ENCODE assay signal across 8 cellular contexts in the genomic region with DNA sequence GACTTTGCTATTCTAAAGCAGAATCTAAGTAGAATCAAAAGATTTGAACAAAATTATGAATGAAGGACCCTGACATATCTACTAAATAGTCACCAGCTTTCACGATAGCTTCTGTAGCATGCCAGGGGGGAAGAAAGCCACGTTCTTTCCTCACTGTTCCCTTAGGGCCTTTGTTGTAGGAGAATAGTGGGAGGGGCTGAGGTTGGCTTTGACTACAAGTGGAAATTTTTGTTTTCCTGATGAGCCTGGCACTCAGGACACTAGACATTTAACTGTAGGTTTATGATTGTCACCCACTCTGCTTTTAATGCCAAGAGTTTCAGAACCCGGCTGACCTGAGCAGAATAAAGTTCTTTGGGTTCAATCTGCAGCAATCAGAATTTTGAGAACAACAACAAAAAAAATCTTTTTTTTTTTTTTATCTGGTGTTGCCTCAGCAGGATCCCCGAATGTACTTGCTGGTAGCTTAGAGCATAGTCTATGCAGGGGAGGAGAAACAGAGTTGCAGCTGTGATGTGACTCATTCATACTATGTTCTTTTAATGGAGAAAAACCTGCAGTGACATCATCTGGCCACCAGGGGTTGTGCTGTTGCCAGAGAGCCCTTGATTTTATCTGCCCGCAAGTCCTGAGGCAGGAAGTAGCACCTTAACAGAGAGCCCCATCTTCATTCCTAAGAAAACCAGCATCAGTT. TPM values are rescaled to one million over a fixed set of nuclear protein-coding genes. Genes with fewer than 3 reads are reported as not detected.
DNase-seq lines count a peak whose midpoint lies in the region; ATAC-seq and TF ChIP-seq lines count a peak whose summit lies in the region.

No MANE protein-coding gene starts in this region.

- no peaks in the 10 kb centered on the region for H3K9me2 ChIP-seq in HCT116 (ENCODE audit: insufficient read depth)

- TF ChIP-seq POLR2A in HCT116 (IDR thresholded peaks at IDR 0.05; ENCODE audit: borderline replicate concordance, extremely low read depth, insufficient read depth, insufficient read length), result no peak

- H2AFZ ChIP-seq in HCT116 (ENCODE audit: low read depth, low read length, poor library complexity, severe bottlenecking), result no peak overlapping the region

- no peaks in the 10 kb centered on the region for H3K27me3 ChIP-seq in HCT116 (ENCODE audit: insufficient read depth, low read length)

- POLR2A ChIA-PET in HCT116 (lab: Charles Lee), result no interaction called here

- CTCF ChIA-PET in HCT116 (lab: Charles Lee), result interaction anchor here (0.9 to 2.3 kb wide), 7 partner anchors 10 to 321 kb away, joined by 3 to 9 read pairs (median 6); partner anchors contain the start of gene TPD52L1

- peak; percentile 70 for TF ChIP-seq RAD21 in HCT116 (IDR thresholded peaks at IDR 0.05; ENCODE audit: low read depth)

- RAD21 ChIA-PET in HCT116 (lab: Charles Lee; ENCODE audit: low non-redundant PET in 1 of 2, low total read pairs in 2 of 2, uncharacterized antibody in 2 of 2, unreplicated experiment in 2 of 2), result interaction anchor here in 1 of 2 experiments (1.2 kb wide), 1 partner anchor 43 kb away, joined by 3 read pairs; no protein-coding TSS in a partner anchor

- intact Hi-C loops in HCT116 (cut with micrococcal nuclease), result loop anchor here (1.0 to 10.0 kb wide), 3 partner anchors 37 to 573 kb away; partner anchors contain the start of gene HDDC2

- no peaks in the 10 kb centered on the region for H4K20me1 ChIP-seq in HCT116 (ENCODE audit: insufficient read depth)

- H3K9me3 ChIP-seq in HCT116 (ENCODE audit: control insufficient read depth in 1 of 2, insufficient read depth in 1 of 2, low read depth in 1 of 2, low read length in 2 of 2), result no peaks in the 10 kb centered on the region

- H3K4me1 ChIP-seq in HCT116 (ENCODE audit: control insufficient read depth in 1 of 2, insufficient read depth in 2 of 2, low read length in 2 of 2), result peaks cover 18 to 44% of the 10 kb centered on the region in 2 experiments; a peak in 3 of 4 replicates

- peak overlapping the region; percentile 67 for H3K4me2 ChIP-seq in HCT116 (ENCODE audit: low read length)

- no peak overlapping the region for H3K9ac ChIP-seq in HCT116 (ENCODE audit: low read length)

- ATAC-seq in HCT116, result peak; percentile 87

- in situ Hi-C loops in astrocyte of the cerebellum (cut with HindIII; ENCODE audit: low sequenced_read_pairs), result no loop called here

- no peak overlapping the region for H3K27ac ChIP-seq in HCT116 (ENCODE audit: low read depth, low read length)

- no peak overlapping the region for H3K4me3 ChIP-seq in HCT116 (replicated peaks in 1 of 2; ENCODE audit: low read depth in 1 of 2, low read length in 2 of 2)
- H3K4me3 ChIP-seq in astrocyte of the cerebellum (ENCODE audit: low read depth, low read length), result no peak overlapping the region

- DNase-seq in NCI-H2081 (lab: John Stamatoyannopoulos, UW) (peak; percentile 45 to 50), NCI-H2081 treated with DMSO at 0.1 percent for 48 hours (lab: John Stamatoyannopoulos, UW) (no peak), HCT116 (ENCODE audit: low read depth, low spot score) (peak; percentile 58), LoVo (ENCODE audit: low spot score) (peak; percentile 89), T follicular helper cell (ENCODE audit: low read depth) (peak; percentile 15), astrocyte of the cerebellum (ENCODE audit: low read depth) (peak; percentile 56), inferior parietal cortex (ENCODE audit: extremely low spot score) (peak; percentile 73)
- DNase-seq in stimulated activated CD4-positive, alpha-beta T cell treated with anti-CD3 and anti-CD28 coated beads, Interleukin-2, amount 100 ng/mL, for 24 hours, result peak; percentile 53 to 60

- TF ChIP-seq CTCF in HCT116 (IDR thresholded peaks at IDR 0.05 in 2 of 3, conservative IDR thresholded peaks at IDR 0.05 in 1 of 3; ENCODE audit: borderline replicate concordance in 1 of 3, insufficient read depth in 1 of 3, low read depth in 2 of 3, low read length in 2 of 3) (peak; percentile 61 to 83 (median 79); a peak in 5 of 6 replicates), astrocyte of the cerebellum (IDR thresholded peaks at IDR 0.05; ENCODE audit: low read depth, low read length, missing control alignments) (peak; percentile 76)

- H3K79me2 ChIP-seq in HCT116 (ENCODE audit: insufficient read depth, low read length), result peaks cover 4% of the 10 kb centered on the region

- no peaks in the 10 kb centered on the region for H3K36me3 ChIP-seq in HCT116 (ENCODE audit: control insufficient read depth in 1 of 2, insufficient read depth in 2 of 2, low read length in 2 of 2)

- BruUV-seq in HCT116 (replicated peaks; lab: Mats Ljungman, UMichigan), result no TSS peak

TF ChIP-seq in HCT116, 20 proteins besides CTCF, POLR2A, EP300 and RAD21:
- TF ChIP-seq EZH2 (IDR thresholded peaks at IDR 0.05) (no peak), FOSL1 (IDR thresholded peaks at IDR 0.05; ENCODE audit: low read depth) (peak; percentile 22; the same call in 1 of the 2 replicates), CBX3 (IDR thresholded peaks at IDR 0.05; ENCODE audit: low read depth) (peak; percentile 13; the same call in 1 of the 2 replicates), JUND (IDR thresholded peaks at IDR 0.05) (peak; percentile 47; the same call in 1 of the 2 replicates), EGR1 (IDR thresholded peaks at IDR 0.05; ENCODE audit: low read depth) (no peak), POLR2AphosphoS5 (IDR thresholded peaks at IDR 0.05; ENCODE audit: low read depth, low read length) (no peak), SP1 (IDR thresholded peaks at IDR 0.05; ENCODE audit: low read depth) (0 out of 2 replicates have a peak, but pooled peaks have one; percentile 26), ELF1 (IDR thresholded peaks at IDR 0.05; ENCODE audit: borderline replicate concordance, low read depth) (0 out of 2 replicates have a peak, but pooled peaks have one; percentile 38)
- TF ChIP-seq, protein P1, sequence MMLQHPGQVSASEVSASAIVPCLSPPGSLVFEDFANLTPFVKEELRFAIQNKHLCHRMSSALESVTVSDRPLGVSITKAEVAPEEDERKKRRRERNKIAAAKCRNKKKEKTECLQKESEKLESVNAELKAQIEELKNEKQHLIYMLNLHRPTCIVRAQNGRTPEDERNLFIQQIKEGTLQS (IDR thresholded peaks at IDR 0.05), result no peak

RNA-seq across cellular contexts. Expression of gene TPD52L1, which starts 38.5 kb away (rescaled TPM):
- 64.1 TPM for total RNA-seq in HCT116 (2021; ENCODE audit: unreplicated experiment)
- polyA plus RNA-seq in HCT116 (2012), result 86.8 and 90.6 TPM in 2 replicates
